In the genomic region with DNA sequence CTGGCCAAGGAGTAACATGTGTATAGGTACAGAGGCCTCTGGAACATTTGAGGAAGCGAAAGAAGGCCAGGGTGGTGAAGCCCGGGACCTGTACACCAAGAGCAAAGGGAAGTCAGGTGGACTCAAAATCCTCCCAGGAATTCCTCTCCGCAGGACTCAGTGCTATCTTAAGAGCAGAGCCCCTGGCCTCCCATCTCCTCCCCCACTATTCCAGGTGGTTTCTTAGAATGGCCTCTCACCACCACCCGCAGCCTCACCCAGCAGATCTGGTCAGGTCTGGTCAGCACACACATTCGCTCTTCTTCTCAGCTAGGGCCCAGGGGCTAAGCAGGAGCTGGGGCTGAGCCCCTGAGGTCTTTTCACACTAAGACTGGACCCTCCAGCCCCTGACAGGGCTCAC, we compare ENCODE assay signal across 1 cellular context.
TF ChIP-seq lines count a peak whose summit lies in the region.

No MANE protein-coding gene starts in this region.

TF ChIP-seq in H1, 55 proteins besides CTCF, POLR2A, EP300 and RAD21:
- no peak for TF ChIP-seq POLR2AphosphoS5 (IDR thresholded peaks at IDR 0.05; ENCODE audit: low read depth, low read length)
- no peak for TF ChIP-seq KDM1A (IDR thresholded peaks at IDR 0.05; ENCODE audit: borderline replicate concordance, low read length)
- TF ChIP-seq ASH2L (IDR thresholded peaks at IDR 0.05; ENCODE audit: low read length) = no peak
- no peak for TF ChIP-seq KDM5A (IDR thresholded peaks at IDR 0.05; ENCODE audit: low read length)
- no peak for TF ChIP-seq TBP (IDR thresholded peaks at IDR 0.05; ENCODE audit: low read depth, low read length)
- no peak for TF ChIP-seq TEAD4 (IDR thresholded peaks at IDR 0.05; ENCODE audit: low read depth, low read length)
- no peak for TF ChIP-seq RNF2 (IDR thresholded peaks at IDR 0.05; ENCODE audit: borderline replicate concordance, low read depth, low read length, missing control alignments, poor library complexity, severe bottlenecking)
- TF ChIP-seq SIRT6 (IDR thresholded peaks at IDR 0.05; ENCODE audit: low read length) = no peak
- TF ChIP-seq GTF2F1 (IDR thresholded peaks at IDR 0.05; ENCODE audit: borderline replicate concordance, low read depth, low read length) = no peak
- TF ChIP-seq CBX5 (IDR thresholded peaks at IDR 0.05; ENCODE audit: low read depth, low read length) = no peak
- TF ChIP-seq CBX8 (IDR thresholded peaks at IDR 0.05; ENCODE audit: borderline replicate concordance, low read depth, low read length) = no peak
- TF ChIP-seq SP2 (IDR thresholded peaks at IDR 0.05; ENCODE audit: low read length) = no peak
TF ChIP-seq in H1: peak in this region for 0.
